ENCODE assay signal across 20 cellular contexts in genomic region chr10:130112821-130113220, GRCh38. TPM values are rescaled to one million over a fixed set of nuclear protein-coding genes. Genes with fewer than 3 reads are reported as not detected.
DNase-seq lines count a peak whose midpoint lies in the region; ATAC-seq and TF ChIP-seq lines count a peak whose summit lies in the region.
"Had no signal": no experiment of that assay in that cellular context is flagged by ENCODE, and none has a peak within 500 bp of the region (broad histone marks: within the 10 kb centered on the region; RNA-seq: fewer than 3 reads in every experiment).

No MANE protein-coding gene starts in this region.

- CTCF ChIA-PET in CD4-positive, alpha-beta T cell (lab: Charles Lee), result no interaction called here

- H3K9me3 ChIP-seq in CD4-positive, alpha-beta T cell (ENCODE audit: control insufficient read depth, low read length), result no peaks in the 10 kb centered on the region
- H3K9me3 ChIP-seq in Karpas-422 (ENCODE audit: low read length), result no peaks in the 10 kb centered on the region
- H3K9me3 ChIP-seq: SJSA1 had no signal

- H3K79me2 ChIP-seq in Karpas-422 (ENCODE audit: low read length), result peaks cover 27% of the 10 kb centered on the region

- H3K9me2 ChIP-seq in Karpas-422 (replicated peaks; ENCODE audit: insufficient read depth, low read length), result no peaks in the 10 kb centered on the region

- H3K4me3 Mint-ChIP-seq in activated T-cell treated with anti-CD3 and anti-CD28 coated beads, Interleukin-2, amount 50 U/mL, for 72 hours, result peak overlapping the region; percentile 13 to 99
- H3K4me3 Mint-ChIP-seq in CD4-positive, alpha-beta T cell, result peak overlapping the region; percentile 32
- H3K4me3 Mint-ChIP-seq in neural crest cell, result peak overlapping the region; percentile 3

- TF ChIP-seq CTCF in CD4-positive, alpha-beta T cell (IDR thresholded peaks at IDR 0.05), result no peak
- no peak for TF ChIP-seq CTCF in neural crest cell (conservative IDR thresholded peaks at IDR 0.05)

- no peak overlapping the region for H3K27ac ChIP-seq in CD4-positive, alpha-beta T cell (ENCODE audit: low read depth, low read length)
- no peak overlapping the region for H3K27ac ChIP-seq in Karpas-422 (ENCODE audit: low read length)
- H3K27ac ChIP-seq: SJSA1 had no signal

- peaks cover 21% of the 10 kb centered on the region for H3K4me1 ChIP-seq in Karpas-422 (ENCODE audit: low read length)

- H3K36me3 Mint-ChIP-seq in activated T-cell treated with anti-CD3 and anti-CD28 coated beads, Interleukin-2, amount 50 U/mL, for 72 hours (ENCODE audit: insufficient read depth in 2 of 2), result peaks cover 3% of the 10 kb centered on the region in 2 donors
- H3K36me3 Mint-ChIP-seq in CD4-positive, alpha-beta T cell (ENCODE audit: low read depth), result peaks cover 11% of the 10 kb centered on the region
- H3K36me3 Mint-ChIP-seq in neural crest cell (ENCODE audit: low read depth), result peaks cover 7% of the 10 kb centered on the region

- H3K4me2 ChIP-seq in Karpas-422 (ENCODE audit: low read depth, low read length, poor library complexity, severe bottlenecking), result peak overlapping the region; percentile 84

- no peaks in the 10 kb centered on the region for H3K36me3 ChIP-seq in Karpas-422 (ENCODE audit: insufficient read depth, low read length)
- H3K36me3 ChIP-seq: SJSA1 had no signal

- no peak overlapping the region for H2AFZ ChIP-seq in Karpas-422 (ENCODE audit: low read length)

- H3K4me3 ChIP-seq in Karpas-422 (ENCODE audit: low read length), result no peak overlapping the region
- H3K4me3 ChIP-seq: K562 had no signal

- no peak for DNase-seq in activated T-cell treated with anti-CD3 and anti-CD28 coated beads, Interleukin-2, amount 50 U/mL, for 72 hours
- no peak for DNase-seq in activated T-cell treated with anti-CD3 and anti-CD28 coated beads, Interleukin-2, amount 50 U/mL, for 48 hours
- DNase-seq in CD4-positive, alpha-beta T cell, result no peak
- DNase-seq in Karpas-422 (no peak), neural crest cell (ENCODE audit: low read depth, low spot score) (no peak)
- DNase-seq in activated CD4-positive, CD25-positive, alpha-beta regulatory T cell treated with anti-CD3 and anti-CD28 coated beads, Interleukin-2, amount 50 U/mL, for 72 hours, result no peak
- DNase-seq: Calu3; CD8-positive, alpha-beta T cell; EL; GF-D8; MM.1S; NCI-H1048; NCI-H1417 treated with DMSO at 0.1 percent for 48 hours; NCI-H187; NCI-H446; NCI-H526 had no signal

- POLR2A ChIA-PET in CD4-positive, alpha-beta T cell (lab: Charles Lee), result no interaction called here

- peaks cover 36% of the 10 kb centered on the region for H3K4me1 Mint-ChIP-seq in activated T-cell treated with anti-CD3 and anti-CD28 coated beads, Interleukin-2, amount 50 U/mL, for 72 hours (ENCODE audit: low read depth)
- H3K4me1 Mint-ChIP-seq in CD4-positive, alpha-beta T cell (ENCODE audit: low read depth), result peaks cover 46% of the 10 kb centered on the region
- peaks cover 36% of the 10 kb centered on the region for H3K4me1 Mint-ChIP-seq in neural crest cell

- no peaks in the 10 kb centered on the region for H4K20me1 ChIP-seq in Karpas-422 (ENCODE audit: insufficient read depth, low read depth, low read length)

- no peaks in the 10 kb centered on the region for H3K27me3 ChIP-seq in CD4-positive, alpha-beta T cell (ENCODE audit: control insufficient read depth, insufficient read depth, low read length)
- no peaks in the 10 kb centered on the region for H3K27me3 ChIP-seq in Karpas-422 (ENCODE audit: low read length)
- H3K27me3 ChIP-seq: SJSA1 had no signal

- no peak for ATAC-seq in activated T-cell treated with anti-CD3 and anti-CD28 coated beads, Interleukin-2, amount 50 U/mL, for 72 hours (replicated peaks in 1 of 2)
- ATAC-seq in CD4-positive, alpha-beta T cell (ENCODE audit: poor library complexity), result no peak
- no peak for ATAC-seq in esophagus mucosa
- ATAC-seq: CD8-positive, alpha-beta T cell; K562; Right ventricle myocardium inferior had no signal

- H3K27me3 Mint-ChIP-seq in activated T-cell treated with anti-CD3 and anti-CD28 coated beads, Interleukin-2, amount 50 U/mL, for 72 hours (ENCODE audit: low read depth), result no peaks in the 10 kb centered on the region
- H3K27me3 Mint-ChIP-seq in CD4-positive, alpha-beta T cell, result no peaks in the 10 kb centered on the region
- no peaks in the 10 kb centered on the region for H3K27me3 Mint-ChIP-seq in neural crest cell (ENCODE audit: low read depth)

- H3K27ac Mint-ChIP-seq in activated T-cell treated with anti-CD3 and anti-CD28 coated beads, Interleukin-2, amount 50 U/mL, for 72 hours, result no peak overlapping the region
- H3K27ac Mint-ChIP-seq in CD4-positive, alpha-beta T cell, result no peak overlapping the region
- no peak overlapping the region for H3K27ac Mint-ChIP-seq in neural crest cell (ENCODE audit: unreplicated experiment)

- peaks cover 0 to 6% of the 10 kb centered on the region in 2 donors for H3K9me3 Mint-ChIP-seq in activated T-cell treated with anti-CD3 and anti-CD28 coated beads, Interleukin-2, amount 50 U/mL, for 72 hours
- peaks cover 7% of the 10 kb centered on the region for H3K9me3 Mint-ChIP-seq in CD4-positive, alpha-beta T cell
- peaks cover 8% of the 10 kb centered on the region for H3K9me3 Mint-ChIP-seq in neural crest cell

- intact Hi-C loops in CD4-positive, alpha-beta T cell (cut with DNase I, micrococcal nuclease), result loop anchor here (2.0 to 10.0 kb wide), 4 partner anchors 74 to 1076 kb away; no protein-coding TSS in a partner anchor

- no peak overlapping the region for H3K9ac ChIP-seq in Karpas-422 (ENCODE audit: low read length)

RNA-seq across cellular contexts. Expression of gene C10orf143, which starts 2.2 kb away (rescaled TPM):
- total RNA-seq in activated T-cell treated with anti-CD3 and anti-CD28 coated beads, Interleukin-2, amount 50 U/mL, for 72 hours, result 10 to 100 TPM in 1 of 2 donors, 1 to 10 TPM in 1; 6.4 to 12.0 TPM
- 1 to 10 TPM; 4.3 to 5.8 TPM for total RNA-seq in CD4-positive, alpha-beta T cell
- 0.75 and 3.9 TPM in 2 replicates for total RNA-seq in Karpas-422 (2014; rRNA removed; shearing (Covaris generic); ENCODE audit: low replicate concordance)
- total RNA-seq in neural crest cell, result 2.7 TPM in 2 replicates
- total RNA-seq in esophagus mucosa, result 3.3 TPM

RNA-seq across cellular contexts. Expression of gene GLRX3, which starts 23.4 kb away (rescaled TPM):
- 10 to 100 TPM; 58.5 to 69.3 TPM for total RNA-seq in activated T-cell treated with anti-CD3 and anti-CD28 coated beads, Interleukin-2, amount 50 U/mL, for 72 hours
- 10 to 100 TPM; 25.4 to 29.7 TPM for total RNA-seq in CD4-positive, alpha-beta T cell
- total RNA-seq in Karpas-422 (2014; rRNA removed; shearing (Covaris generic); ENCODE audit: low replicate concordance), result 86.8 and 90.2 TPM in 2 replicates
- total RNA-seq in neural crest cell (121 and 124 TPM in 2 replicates), esophagus mucosa (109 TPM)

Comparison
In these comparisons a context has a peak if more than half of its experiments do, and no peak if none do; other contexts are left out.
1. H3K4me3 Mint-ChIP-seq: peak in every context shown above with its lines; median percentile 56 in activated T-cell treated with anti-CD3 and anti-CD28 coated beads, Interleukin-2, amount 50 U/mL, for 72 hours; 32 in CD4-positive, alpha-beta T cell; 3 in neural crest cell.